8 cellular contexts compared by ENCODE assay signal in the genomic region with DNA sequence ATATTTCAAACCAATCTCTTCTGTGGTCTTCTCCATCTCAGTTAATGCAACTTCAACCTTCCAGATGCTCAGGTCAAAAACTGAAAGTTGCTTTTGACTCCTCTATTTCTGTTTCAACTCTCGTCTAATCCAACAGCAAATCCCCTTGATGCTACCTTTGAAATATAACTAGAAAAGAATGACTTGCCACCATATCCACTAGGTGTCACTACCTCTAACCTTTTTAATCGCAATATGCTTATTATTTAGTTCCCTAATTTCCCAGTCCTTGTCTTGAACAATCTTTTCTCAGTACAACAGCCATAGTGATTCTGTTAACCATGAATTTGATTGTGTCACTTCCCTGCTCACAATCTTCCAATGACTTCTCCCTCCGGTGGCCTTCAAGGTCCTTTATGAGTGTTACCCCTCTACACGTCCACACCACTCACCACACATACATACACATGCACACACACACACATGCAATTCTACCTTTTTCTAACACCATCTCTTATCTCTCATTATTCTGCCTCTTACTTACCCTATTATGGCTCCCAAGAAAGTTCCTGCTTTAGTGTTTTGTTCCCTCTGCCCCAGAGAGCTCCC.
DNase-seq lines count a peak whose midpoint lies in the region; ATAC-seq and TF ChIP-seq lines count a peak whose summit lies in the region.

No MANE protein-coding gene starts in this region.

- intact Hi-C loops in upper lobe of right lung (cut with DNase I), result no loop called here

- H3K4me1 Mint-ChIP-seq in endodermal cell, result peaks cover 7% of the 10 kb centered on the region

- H3K9me3 ChIP-seq in endodermal cell (ENCODE audit: control insufficient read depth, low read length), result no peaks in the 10 kb centered on the region
- H3K9me3 ChIP-seq in upper lobe of right lung, result no peaks in the 10 kb centered on the region

- ATAC-seq in GM21576 (IDR thresholded peaks at IDR 0.05; ENCODE audit: unreplicated experiment), result peak; percentile 67
- ATAC-seq in upper lobe of right lung, result peak; percentile 49
- ATAC-seq in HG02623 (IDR thresholded peaks at IDR 0.05; ENCODE audit: unreplicated experiment), result no peak

- H3K27ac Mint-ChIP-seq in endodermal cell, result no peak overlapping the region

- H3K27ac ChIP-seq in endodermal cell (ENCODE audit: low read depth, low read length) (no peak overlapping the region), upper lobe of right lung (no peak overlapping the region)

- no peaks in the 10 kb centered on the region for H3K36me3 Mint-ChIP-seq in endodermal cell (ENCODE audit: low read depth)

- H3K27me3 Mint-ChIP-seq in endodermal cell (ENCODE audit: insufficient read depth), result no peaks in the 10 kb centered on the region

- no peaks in the 10 kb centered on the region for H3K9me3 Mint-ChIP-seq in endodermal cell

- no peaks in the 10 kb centered on the region for H3K27me3 ChIP-seq in endodermal cell (ENCODE audit: control insufficient read depth, insufficient read depth, low read length, poor library complexity, severe bottlenecking)
- H3K27me3 ChIP-seq in upper lobe of right lung, result no peaks in the 10 kb centered on the region

- 79 to 90% methylated on average over 4 of the region's 4 CpGs for WGBS in endodermal cell (ENCODE audit: insufficient coverage in 1 of 2, insufficient read length in 1 of 2), 2 experiments

- H3K4me3 Mint-ChIP-seq in endodermal cell, result no peak overlapping the region

- no peak overlapping the region for H3K9ac ChIP-seq in endodermal cell (ENCODE audit: extremely low read depth, low read length, poor library complexity, severe bottlenecking)

- H3K4me1 ChIP-seq in endodermal cell (ENCODE audit: control insufficient read depth, insufficient read depth, low read length), result no peaks in the 10 kb centered on the region
- no peaks in the 10 kb centered on the region for H3K4me1 ChIP-seq in upper lobe of right lung

- DNase-seq in ELR (ENCODE audit: low read depth) (peak; percentile 7), NCI-H2227 treated with DMSO at 0.1 percent for 48 hours (lab: John Stamatoyannopoulos, UW) (peak; percentile 74), endodermal cell (peak; percentile 48), upper lobe of right lung (no peak), ureter (ENCODE audit: low spot score) (no peak)
- DNase-seq in activated T-cell treated with anti-CD3 and anti-CD28 coated beads, Interleukin-2, amount 50 U/mL, for 1 hour, result no peak

- TF ChIP-seq CTCF in endodermal cell (conservative IDR thresholded peaks at IDR 0.05) (peak; percentile 73), upper lobe of right lung (IDR thresholded peaks at IDR 0.05) (peak; percentile 27)

- H3K36me3 ChIP-seq in endodermal cell (ENCODE audit: control insufficient read depth, insufficient read depth, low read length) (no peaks in the 10 kb centered on the region), upper lobe of right lung (no peaks in the 10 kb centered on the region)

- H3K4me3 ChIP-seq in endodermal cell (ENCODE audit: low read length) (no peak overlapping the region), upper lobe of right lung (no peak overlapping the region)

Comparison
In these comparisons a context has a peak if more than half of its experiments do, and no peak if none do; other contexts are left out.
1. DNase-seq: peak in ELR (single experiment), NCI-H2227 treated with DMSO at 0.1 percent for 48 hours (single experiment) and endodermal cell (single experiment); none in upper lobe of right lung (single experiment), ureter (single experiment) and activated T-cell treated with anti-CD3 and anti-CD28 coated beads, Interleukin-2, amount 50 U/mL, for 1 hour (single experiment).